In genomic region chr2:216636570-216637450, GRCh38 we compare ENCODE assay signal across 11 cellular contexts. TPM values are rescaled to one million over a fixed set of nuclear protein-coding genes. Genes with fewer than 3 reads are reported as not detected.
DNase-seq lines count a peak whose midpoint lies in the region; ATAC-seq and TF ChIP-seq lines count a peak whose summit lies in the region.
"Had no signal": no experiment of that assay in that cellular context is flagged by ENCODE, and none has a peak within 500 bp of the region (broad histone marks: within the 10 kb centered on the region; RNA-seq: fewer than 3 reads in every experiment).

No MANE protein-coding gene starts in this region.

- H3K4me1 Mint-ChIP-seq in activated CD4-positive, alpha-beta T cell treated with anti-CD3 and anti-CD28 coated beads for 36 hours: peaks cover 23% of the 10 kb centered on the region
- H3K4me1 Mint-ChIP-seq in activated CD8-positive, alpha-beta T cell treated with anti-CD3 and anti-CD28 coated beads for 36 hours (ENCODE audit: low read depth): peaks cover 31% of the 10 kb centered on the region

- peak; percentile 27 for DNase-seq in activated CD4-positive, alpha-beta T cell treated with anti-CD3 and anti-CD28 coated beads for 36 hours
- DNase-seq in activated CD4-positive, alpha-beta T cell treated with anti-CD3 and anti-CD28 coated beads, Interleukin-2, amount 50 U/mL, for 1 hour: no peak
- DNase-seq in activated CD8-positive, alpha-beta T cell treated with anti-CD3 and anti-CD28 coated beads for 36 hours: peak; percentile 37
- DNase-seq in iris pigment epithelial cell (ENCODE audit: low read depth) (peak; percentile 84), upper lobe of left lung (peak; percentile 42 to 85), midbrain (lab: John Stamatoyannopoulos, UW) (no peak)
- DNase-seq: psoas muscle had no signal

- H3K27ac ChIP-seq in upper lobe of left lung: no peak overlapping the region
- H3K27ac ChIP-seq: C4-2B, psoas muscle had no signal

- H3K27ac Mint-ChIP-seq in activated CD4-positive, alpha-beta T cell treated with anti-CD3 and anti-CD28 coated beads for 36 hours: no peak overlapping the region
- no peak overlapping the region for H3K27ac Mint-ChIP-seq in activated CD8-positive, alpha-beta T cell treated with anti-CD3 and anti-CD28 coated beads for 36 hours

- peaks cover 0 to 11% (median 8%) of the 10 kb centered on the region in 4 donors for H3K27me3 ChIP-seq in upper lobe of left lung

- no peak for TF ChIP-seq POLR2A in upper lobe of left lung (IDR thresholded peaks at IDR 0.05)

- H3K36me3 ChIP-seq in upper lobe of left lung: no peaks in the 10 kb centered on the region

- peaks cover 18 to 41% (median 33%) of the 10 kb centered on the region in 4 donors for H3K4me1 ChIP-seq in upper lobe of left lung

- intact Hi-C loops in activated CD4-positive, alpha-beta T cell treated with anti-CD3 and anti-CD28 coated beads for 36 hours (cut with DNase I, micrococcal nuclease): no loop called here
- intact Hi-C loops in activated CD8-positive, alpha-beta T cell treated with anti-CD3 and anti-CD28 coated beads for 36 hours (cut with micrococcal nuclease): no loop called here

- POLR2A ChIA-PET in activated CD4-positive, alpha-beta T cell treated with anti-CD3 and anti-CD28 coated beads for 36 hours (lab: Charles Lee): no interaction called here
- POLR2A ChIA-PET in activated CD8-positive, alpha-beta T cell treated with anti-CD3 and anti-CD28 coated beads for 36 hours (lab: Charles Lee): no interaction called here

- H3K27me3 Mint-ChIP-seq in activated CD4-positive, alpha-beta T cell treated with anti-CD3 and anti-CD28 coated beads for 36 hours: peaks cover 52% of the 10 kb centered on the region
- peaks cover 55% of the 10 kb centered on the region for H3K27me3 Mint-ChIP-seq in activated CD8-positive, alpha-beta T cell treated with anti-CD3 and anti-CD28 coated beads for 36 hours

- TF ChIP-seq EP300 in upper lobe of left lung (IDR thresholded peaks at IDR 0.05): no peak

- no peak for TF ChIP-seq CTCF in activated CD8-positive, alpha-beta T cell treated with anti-CD3 and anti-CD28 coated beads for 36 hours (IDR thresholded peaks at IDR 0.05)
- TF ChIP-seq CTCF in upper lobe of left lung (IDR thresholded peaks at IDR 0.05): no peak

- ATAC-seq in activated CD4-positive, alpha-beta T cell treated with anti-CD3 and anti-CD28 coated beads for 36 hours: peak; percentile 32
- peak; percentile 11 for ATAC-seq in activated CD8-positive, alpha-beta T cell treated with anti-CD3 and anti-CD28 coated beads for 36 hours
- ATAC-seq in upper lobe of left lung (ENCODE audit: low FRiP score in 2 of 2) (peak; percentile 38 to 64), HG03469 (IDR thresholded peaks at IDR 0.05; ENCODE audit: unreplicated experiment) (no peak), GM19035 (IDR thresholded peaks at IDR 0.05; ENCODE audit: unreplicated experiment) (no peak)

- no peak overlapping the region for H3K4me3 Mint-ChIP-seq in activated CD4-positive, alpha-beta T cell treated with anti-CD3 and anti-CD28 coated beads for 36 hours
- H3K4me3 Mint-ChIP-seq in activated CD8-positive, alpha-beta T cell treated with anti-CD3 and anti-CD28 coated beads for 36 hours: peak overlapping the region; percentile 93

- H3K36me3 Mint-ChIP-seq in activated CD4-positive, alpha-beta T cell treated with anti-CD3 and anti-CD28 coated beads for 36 hours (ENCODE audit: low read depth): no peaks in the 10 kb centered on the region
- peaks cover 34% of the 10 kb centered on the region for H3K36me3 Mint-ChIP-seq in activated CD8-positive, alpha-beta T cell treated with anti-CD3 and anti-CD28 coated beads for 36 hours (ENCODE audit: low read depth)

- no peak overlapping the region for H3K4me3 ChIP-seq in upper lobe of left lung

- no peaks in the 10 kb centered on the region for H3K9me3 ChIP-seq in upper lobe of left lung
- H3K9me3 ChIP-seq: psoas muscle had no signal

- H3K9me3 Mint-ChIP-seq in activated CD4-positive, alpha-beta T cell treated with anti-CD3 and anti-CD28 coated beads for 36 hours (ENCODE audit: low read depth): no peaks in the 10 kb centered on the region
- H3K9me3 Mint-ChIP-seq in activated CD8-positive, alpha-beta T cell treated with anti-CD3 and anti-CD28 coated beads for 36 hours: no peaks in the 10 kb centered on the region

- CTCF ChIA-PET in activated CD4-positive, alpha-beta T cell treated with anti-CD3 and anti-CD28 coated beads for 36 hours (lab: Charles Lee): interaction anchor here (0.6 to 0.7 kb wide), 2 partner anchors 20 to 256 kb away, joined by 3 read pairs; no protein-coding TSS in a partner anchor
- CTCF ChIA-PET in activated CD8-positive, alpha-beta T cell treated with anti-CD3 and anti-CD28 coated beads for 36 hours (lab: Charles Lee): interaction anchor here (0.7 to 1.0 kb wide), 2 partner anchors 60 to 118 kb away, joined by 3 to 4 read pairs; no protein-coding TSS in a partner anchor

- 36 to 45% methylated on average over 29 of the region's 29 CpGs for WGBS in upper lobe of left lung, 2 donors

RNA-seq across cellular contexts. Expression of gene IGFBP2, which starts 3.6 kb away (rescaled TPM):
- 10 to 100 TPM in 1 of 2 experiments, 1 to 10 TPM in 1; 9.8 to 11.5 TPM for total RNA-seq in activated CD4-positive, alpha-beta T cell treated with anti-CD3 and anti-CD28 coated beads for 36 hours
- 100 to 1,000 TPM; 123 to 124 TPM for total RNA-seq in activated CD8-positive, alpha-beta T cell treated with anti-CD3 and anti-CD28 coated beads for 36 hours
- total RNA-seq in upper lobe of left lung: 10 to 100 TPM; 16.8 to 82.8 (median 41.9) TPM

RNA-seq across cellular contexts. Expression of gene IGFBP5, which starts 58.5 kb away (rescaled TPM):
- total RNA-seq in activated CD4-positive, alpha-beta T cell treated with anti-CD3 and anti-CD28 coated beads for 36 hours: not detected
- not detected for total RNA-seq in activated CD8-positive, alpha-beta T cell treated with anti-CD3 and anti-CD28 coated beads for 36 hours
- 100 to 1,000 TPM in 3 of 6 donors, 10 to 100 TPM in 3; 41.9 to 304 (median 95.5) TPM for total RNA-seq in upper lobe of left lung
- total RNA-seq: T-helper 1 cell treated with Interleukin-12 subunit alpha and Interleukin-12 subunit beta and Interleukin-4 antibody, amounts not matched to agents 30 ng/mL and 1 ng/mL, for 36 hours had no signal

Comparison
In these comparisons a context has a peak if more than half of its experiments do, and no peak if none do; other contexts are left out.
1. DNase-seq: peak in activated CD4-positive, alpha-beta T cell treated with anti-CD3 and anti-CD28 coated beads for 36 hours (single experiment), activated CD8-positive, alpha-beta T cell treated with anti-CD3 and anti-CD28 coated beads for 36 hours (single experiment), iris pigment epithelial cell (single experiment) and upper lobe of left lung (2 of 2); none in activated CD4-positive, alpha-beta T cell treated with anti-CD3 and anti-CD28 coated beads, Interleukin-2, amount 50 U/mL, for 1 hour (single experiment) and midbrain (single experiment).
2. ATAC-seq: peak in activated CD4-positive, alpha-beta T cell treated with anti-CD3 and anti-CD28 coated beads for 36 hours (single experiment), activated CD8-positive, alpha-beta T cell treated with anti-CD3 and anti-CD28 coated beads for 36 hours (single experiment) and upper lobe of left lung (2 of 2); none in HG03469 (single experiment) and GM19035 (single experiment).
3. RNA of gene IGFBP5, which starts 58.5 kb away (total RNA-seq): 41.9 to 304 TPM in upper lobe of left lung; not detected in activated CD4-positive, alpha-beta T cell treated with anti-CD3 and anti-CD28 coated beads for 36 hours and not detected in activated CD8-positive, alpha-beta T cell treated with anti-CD3 and anti-CD28 coated beads for 36 hours; every median in the first group is over 10 times any median in the second.